Comparison of ENCODE assay signal across 8 cellular contexts in genomic region chr16:87492241-87492635, GRCh38. TPM values are rescaled to one million over a fixed set of nuclear protein-coding genes. Genes with fewer than 3 reads are reported as not detected.
DNase-seq lines count a peak whose midpoint lies in the region; ATAC-seq and TF ChIP-seq lines count a peak whose summit lies in the region.

No MANE protein-coding gene starts in this region.

- H3K9me3 ChIP-seq in iPS-18c (ENCODE audit: control insufficient read depth, insufficient read depth, low read length) (no peaks in the 10 kb centered on the region), subcutaneous abdominal adipose tissue (ENCODE audit: control insufficient read depth in 5 of 5, low read length in 5 of 5) (no peaks in the 10 kb centered on the region), MM.1S (replicated peaks; ENCODE audit: insufficient read depth, low read length) (no peaks in the 10 kb centered on the region)

- CTCF ChIA-PET in activated CD8-positive, alpha-beta T cell treated with anti-CD3 and anti-CD28 coated beads for 36 hours (lab: Charles Lee), result interaction anchor here (1.4 kb wide), 1 partner anchor 144 kb away, joined by 4 read pairs; no protein-coding TSS in a partner anchor

- no peaks in the 10 kb centered on the region for H3K79me2 ChIP-seq in MM.1S (ENCODE audit: low read length)

- H3K27ac ChIP-seq in subcutaneous abdominal adipose tissue (ENCODE audit: low read depth, low read length) (no peak overlapping the region), MM.1S (ENCODE audit: low read length) (no peak overlapping the region)

- H4K20me1 ChIP-seq in MM.1S (ENCODE audit: insufficient read depth, low read length), result no peaks in the 10 kb centered on the region

- no peak overlapping the region for H2AFZ ChIP-seq in MM.1S (ENCODE audit: low read length)

- H3K36me3 Mint-ChIP-seq in activated CD4-positive, alpha-beta T cell treated with anti-CD3 and anti-CD28 coated beads, Interleukin-2, amount 10 ng/mL, durations not matched to agents 24 days and 14 days (ENCODE audit: low read depth), result peaks cover 11% of the 10 kb centered on the region
- H3K36me3 Mint-ChIP-seq in activated CD8-positive, alpha-beta T cell treated with anti-CD3 and anti-CD28 coated beads for 36 hours (ENCODE audit: low read depth), result peaks cover 4% of the 10 kb centered on the region

- peaks cover 39% of the 10 kb centered on the region for H3K27me3 Mint-ChIP-seq in activated CD4-positive, alpha-beta T cell treated with anti-CD3 and anti-CD28 coated beads, Interleukin-2, amount 10 ng/mL, durations not matched to agents 24 days and 14 days
- peaks cover 7% of the 10 kb centered on the region for H3K27me3 Mint-ChIP-seq in activated CD8-positive, alpha-beta T cell treated with anti-CD3 and anti-CD28 coated beads for 36 hours

- H3F3A ChIP-seq in MM.1S (ENCODE audit: insufficient read depth, low read length), result no peaks in the 10 kb centered on the region

- H3K9me2 ChIP-seq in MM.1S (replicated peaks; ENCODE audit: insufficient read depth, low read length), result no peaks in the 10 kb centered on the region

- H3K4me1 Mint-ChIP-seq in activated CD4-positive, alpha-beta T cell treated with anti-CD3 and anti-CD28 coated beads, Interleukin-2, amount 10 ng/mL, durations not matched to agents 24 days and 14 days, result peaks cover 34% of the 10 kb centered on the region
- peaks cover 53% of the 10 kb centered on the region for H3K4me1 Mint-ChIP-seq in activated CD8-positive, alpha-beta T cell treated with anti-CD3 and anti-CD28 coated beads for 36 hours (ENCODE audit: low read depth)

- TF ChIP-seq CTCF in activated CD8-positive, alpha-beta T cell treated with anti-CD3 and anti-CD28 coated beads for 36 hours (IDR thresholded peaks at IDR 0.05), result no peak
- no peak for TF ChIP-seq CTCF in MM.1S (IDR thresholded peaks at IDR 0.05; ENCODE audit: low read length)

- H3K9ac ChIP-seq in subcutaneous abdominal adipose tissue (ENCODE audit: low read length in 5 of 5) (peak overlapping the region in 1 of 5 donors; percentile 66), MM.1S (ENCODE audit: low read length) (no peak overlapping the region)

- no peak overlapping the region for H3K4me2 ChIP-seq in MM.1S (ENCODE audit: low read depth, low read length)

- no peaks in the 10 kb centered on the region for H3K9me3 Mint-ChIP-seq in activated CD4-positive, alpha-beta T cell treated with anti-CD3 and anti-CD28 coated beads, Interleukin-2, amount 10 ng/mL, durations not matched to agents 24 days and 14 days
- no peaks in the 10 kb centered on the region for H3K9me3 Mint-ChIP-seq in activated CD8-positive, alpha-beta T cell treated with anti-CD3 and anti-CD28 coated beads for 36 hours

- peak overlapping the region; percentile 82 for H3K4me3 Mint-ChIP-seq in activated CD4-positive, alpha-beta T cell treated with anti-CD3 and anti-CD28 coated beads, Interleukin-2, amount 10 ng/mL, durations not matched to agents 24 days and 14 days
- peak overlapping the region; percentile 78 for H3K4me3 Mint-ChIP-seq in activated CD8-positive, alpha-beta T cell treated with anti-CD3 and anti-CD28 coated beads for 36 hours

- no peak overlapping the region for H3K27ac Mint-ChIP-seq in activated CD4-positive, alpha-beta T cell treated with anti-CD3 and anti-CD28 coated beads, Interleukin-2, amount 10 ng/mL, durations not matched to agents 24 days and 14 days
- H3K27ac Mint-ChIP-seq in activated CD8-positive, alpha-beta T cell treated with anti-CD3 and anti-CD28 coated beads for 36 hours, result peak overlapping the region; percentile 61

- H3K27me3 ChIP-seq in subcutaneous abdominal adipose tissue (ENCODE audit: control insufficient read depth in 5 of 5, insufficient read depth in 4 of 5, low read length in 5 of 5) (no peaks in the 10 kb centered on the region), MM.1S (replicated peaks; ENCODE audit: insufficient read depth, low read length) (no peaks in the 10 kb centered on the region)

- H3K4me1 ChIP-seq in subcutaneous abdominal adipose tissue (ENCODE audit: control insufficient read depth in 5 of 5, insufficient read depth in 5 of 5, low read length in 5 of 5) (peaks cover 7 to 52% (median 49%) of the 10 kb centered on the region in 5 donors), MM.1S (ENCODE audit: low read length) (no peaks in the 10 kb centered on the region)

- H3K36me3 ChIP-seq in subcutaneous abdominal adipose tissue (ENCODE audit: control insufficient read depth in 5 of 5, insufficient read depth in 5 of 5, low read length in 5 of 5) (no peaks in the 10 kb centered on the region), MM.1S (replicated peaks; ENCODE audit: insufficient read depth, low read length) (no peaks in the 10 kb centered on the region)

- DNase-seq in activated CD4-positive, alpha-beta T cell treated with anti-CD3 and anti-CD28 coated beads, Interleukin-2, amount 10 ng/mL, durations not matched to agents 24 days and 14 days, result no peak
- no peak for DNase-seq in activated CD4-positive, alpha-beta T cell treated with anti-CD3 and anti-CD28 coated beads, Interleukin-2, amount 50 U/mL, for 4 hours
- no peak for DNase-seq in activated CD8-positive, alpha-beta T cell treated with anti-CD3 and anti-CD28 coated beads for 36 hours
- DNase-seq in OCI-M1 (lab: John Stamatoyannopoulos, UW) (no peak), MM.1S (no peak), AML-193 (lab: John Stamatoyannopoulos, UW) (no peak)

- intact Hi-C loops in activated CD4-positive, alpha-beta T cell treated with anti-CD3 and anti-CD28 coated beads, Interleukin-2, amount 10 ng/mL, durations not matched to agents 24 days and 14 days (cut with micrococcal nuclease), result loop anchor here (5.0 to 10.0 kb wide), 2 partner anchors 55 to 177 kb away; partner anchors contain the start of gene C16orf95
- intact Hi-C loops in activated CD8-positive, alpha-beta T cell treated with anti-CD3 and anti-CD28 coated beads for 36 hours (cut with micrococcal nuclease), result loop anchor here (10.0 kb wide), 2 partner anchors 57 to 363 kb away; no protein-coding TSS in a partner anchor

- POLR2A ChIA-PET in activated CD8-positive, alpha-beta T cell treated with anti-CD3 and anti-CD28 coated beads for 36 hours (lab: Charles Lee), result interaction anchor here (1.4 to 1.9 kb wide), 2 partner anchors 27 to 111 kb away, joined by 3 to 8 read pairs; no protein-coding TSS in a partner anchor

- no peak for ATAC-seq in activated CD8-positive, alpha-beta T cell treated with anti-CD3 and anti-CD28 coated beads for 36 hours

- H3K4me3 ChIP-seq in iPS-18c (ENCODE audit: insufficient read depth, low read depth, low read length) (peak overlapping the region; percentile 57; the same call in 1 of the 2 replicates), subcutaneous abdominal adipose tissue (ENCODE audit: low read depth in 1 of 5, low read length in 5 of 5) (peak overlapping the region in 3 of 5 donors; percentile 62 to 81 (median 72)), MM.1S (ENCODE audit: low read length) (no peak overlapping the region)

RNA-seq across cellular contexts. Expression of gene ZCCHC14, which starts 0.6 kb away (rescaled TPM):
- 11.6 and 12.0 TPM in 2 replicates for total RNA-seq in activated CD4-positive, alpha-beta T cell treated with anti-CD3 and anti-CD28 coated beads, Interleukin-2, amount 10 ng/mL, durations not matched to agents 24 days and 14 days
- total RNA-seq in activated CD8-positive, alpha-beta T cell treated with anti-CD3 and anti-CD28 coated beads for 36 hours, result 1 to 10 TPM; 4.6 to 5.9 TPM
